1 cellular context compared by ENCODE assay signal in genomic region chr11:3823762-3824506, GRCh38.
TF ChIP-seq lines count a peak whose summit lies in the region.

No MANE protein-coding gene starts in this region.

TF ChIP-seq in IMR-90, 13 proteins besides CTCF, POLR2A, EP300 and RAD21:
- TF ChIP-seq MXI1 (IDR thresholded peaks at IDR 0.05; ENCODE audit: borderline replicate concordance, low read depth, low read length): no peak
